In genomic region chr5:7856855-7857254, GRCh38 we compare ENCODE assay signal across 10 cellular contexts. TPM values are rescaled to one million over a fixed set of nuclear protein-coding genes. Genes with fewer than 3 reads are reported as not detected.
A peak's percentile ranks its signal among the peaks of the same experiment; 100 is the strongest.
DNase-seq lines count a peak whose midpoint lies in the region; ATAC-seq and TF ChIP-seq lines count a peak whose summit lies in the region.
"Had no signal": no experiment of that assay in that cellular context is flagged by ENCODE, and none has a peak within 500 bp of the region (broad histone marks: within the 10 kb centered on the region; RNA-seq: fewer than 3 reads in every experiment).

No MANE protein-coding gene starts in this region.

- POLR2A ChIA-PET in HEK293 (lab: Yijun Ruan, JAX), result interaction anchor here (3.4 kb wide), 1 partner anchor 12 kb away, joined by 22 read pairs; the partner anchor contains the start of genes FASTKD3 and MTRR

- H3K9me3 ChIP-seq in HEK293 (ENCODE audit: control insufficient read depth, insufficient read depth, low read depth, low read length), result no peaks in the 10 kb centered on the region; the same call in 1 of the 2 replicates
- no peaks in the 10 kb centered on the region for H3K9me3 ChIP-seq in transverse colon
- H3K9me3 ChIP-seq: SJSA1 had no signal

- peak; percentile 62; the same call in 1 of the 2 replicates for TF ChIP-seq CTCF in HEK293 (tag by site-specific recombination; IDR thresholded peaks at IDR 0.05)
- peak; percentile 69 for TF ChIP-seq CTCF in astrocyte of the spinal cord (IDR thresholded peaks at IDR 0.05; ENCODE audit: low read depth, low read length)
- TF ChIP-seq CTCF in transverse colon (IDR thresholded peaks at IDR 0.05), result peak; percentile 27 to 49 (median 45)

- H3K4me1 ChIP-seq in HEK293 (ENCODE audit: control insufficient read depth, insufficient read depth, low read length) (no peaks in the 10 kb centered on the region; the same call in 1 of the 2 replicates), transverse colon (no peaks in the 10 kb centered on the region)
- H3K4me1 ChIP-seq: SJSA1 had no signal

- H3K4me3 ChIP-seq in HEK293 (ENCODE audit: low read depth, low read length), result no peak overlapping the region
- no peak overlapping the region for H3K4me3 ChIP-seq in astrocyte of the spinal cord (ENCODE audit: low read depth, low read length)
- no peak overlapping the region for H3K4me3 ChIP-seq in transverse colon
- H3K4me3 ChIP-seq: SJSA1 had no signal

- CTCF ChIA-PET in HEK293 (lab: Yijun Ruan, JAX), result interaction anchor here (0.6 to 4.2 kb wide), 25 partner anchors 8 to 1096 kb away, joined by 3 to 29 read pairs (median 4); no protein-coding TSS in a partner anchor

- ATAC-seq in HG03045 (IDR thresholded peaks at IDR 0.05; ENCODE audit: unreplicated experiment), result no peak

- H3K36me3 ChIP-seq in HEK293 (ENCODE audit: control insufficient read depth in 2 of 2, insufficient read depth in 1 of 2, low read length in 2 of 2) (peaks cover 31 to 33% of the 10 kb centered on the region in 2 experiments), transverse colon (peaks cover 0 to 24% (median 10%) of the 10 kb centered on the region in 4 donors)

- no peak for TF ChIP-seq POLR2A in transverse colon (IDR thresholded peaks at IDR 0.05)

- intact Hi-C loops in transverse colon (cut with DNase I; ENCODE audit: low total_unique reads), result no loop called here

- in situ Hi-C loops in astrocyte of the spinal cord (cut with HindIII; ENCODE audit: low sequenced_read_pairs) (no loop called here), transverse colon (cut with MboI; ENCODE audit: low pct_ligation_motif_present in 1 of 4, low pct_unique_long_range_greater_than_20kb in 1 of 4, low sequenced_read_pairs in 3 of 4) (no loop called here)

- no peak overlapping the region for H3K27ac ChIP-seq in HEK293 (ENCODE audit: extremely low read depth, low read depth, low read length)
- no peak overlapping the region for H3K27ac ChIP-seq in transverse colon
- H3K27ac ChIP-seq: SJSA1 had no signal

- DNase-seq in DMS53 (lab: John Stamatoyannopoulos, UW), result peak; percentile 81
- DNase-seq in NCI-H69 (lab: John Stamatoyannopoulos, UW), result peak; percentile 73
- DNase-seq in astrocyte of the spinal cord (ENCODE audit: low read depth, low spot score), result peak; percentile 22
- peak; percentile 74 for DNase-seq in islet precursor cell
- DNase-seq in transverse colon, result peak; percentile 10
- DNase-seq in activated gamma-delta T cell (lab: John Stamatoyannopoulos, UW), result no peak
- DNase-seq: left cardiac atrium had no signal

- TF ChIP-seq EP300 in transverse colon (IDR thresholded peaks at IDR 0.05; ENCODE audit: low read depth), result no peak

- WGBS in transverse colon (ENCODE audit: low coverage in 1 of 2), 2 donors, result 100% methylated on average over 2 of the region's 2 CpGs

- H3K27me3 ChIP-seq in transverse colon, result peaks cover 3% of the 10 kb centered on the region
- H3K27me3 ChIP-seq: SJSA1 had no signal

TF ChIP-seq in HEK293, 187 proteins besides CTCF, POLR2A, EP300 and RAD21:
- TF ChIP-seq PRDM1 (tag by site-specific recombination; IDR thresholded peaks at IDR 0.05) (0 out of 2 replicates have a peak, but pooled peaks have one; percentile 19), ZNF292 (tag by site-specific recombination; IDR thresholded peaks at IDR 0.05; ENCODE audit: borderline replicate concordance, low read depth) (no peak), ZNF510 (tag by site-specific recombination; IDR thresholded peaks at IDR 0.05; ENCODE audit: insufficient replicate concordance) (no peak), ZNF394 (tag by site-specific recombination; IDR thresholded peaks at IDR 0.05; ENCODE audit: borderline replicate concordance) (no peak), GFI1B (tag by site-specific recombination; IDR thresholded peaks at IDR 0.05) (no peak), REST (tag by site-specific recombination; IDR thresholded peaks at IDR 0.05) (no peak), ZNF654 (tag by site-specific recombination; IDR thresholded peaks at IDR 0.05; ENCODE audit: low read depth) (peak; percentile 90), ZSCAN4 (tag by site-specific recombination; IDR thresholded peaks at IDR 0.05) (peak; percentile 85), ZNF555 (tag by site-specific recombination; conservative IDR thresholded peaks at IDR 0.05) (no peak), ZXDB (tag by site-specific recombination; IDR thresholded peaks at IDR 0.05) (no peak)
TF ChIP-seq in HEK293: peak in this region for 3.

RNA-seq across cellular contexts. Expression of gene CFAP90, which starts 5.9 kb away (rescaled TPM):
- total RNA-seq in transverse colon, result not detected
- total RNA-seq: SJSA1 had no signal

RNA-seq across cellular contexts. Expression of gene FASTKD3, which starts 12.0 kb away (rescaled TPM):
- 10 to 100 TPM in 2 of 4 donors, 1 to 10 TPM in 1, under 1 TPM in 1; 0.80 to 11.7 (median 8.0) TPM for total RNA-seq in transverse colon

RNA-seq across cellular contexts. Expression of gene MTRR, which starts 12.1 kb away (rescaled TPM):
- total RNA-seq in transverse colon, result 100 to 1,000 TPM in 1 of 4 donors, 10 to 100 TPM in 3; 31.4 to 120 (median 43.4) TPM
